ENCODE assay signal across 8 cellular contexts in the genomic region with DNA sequence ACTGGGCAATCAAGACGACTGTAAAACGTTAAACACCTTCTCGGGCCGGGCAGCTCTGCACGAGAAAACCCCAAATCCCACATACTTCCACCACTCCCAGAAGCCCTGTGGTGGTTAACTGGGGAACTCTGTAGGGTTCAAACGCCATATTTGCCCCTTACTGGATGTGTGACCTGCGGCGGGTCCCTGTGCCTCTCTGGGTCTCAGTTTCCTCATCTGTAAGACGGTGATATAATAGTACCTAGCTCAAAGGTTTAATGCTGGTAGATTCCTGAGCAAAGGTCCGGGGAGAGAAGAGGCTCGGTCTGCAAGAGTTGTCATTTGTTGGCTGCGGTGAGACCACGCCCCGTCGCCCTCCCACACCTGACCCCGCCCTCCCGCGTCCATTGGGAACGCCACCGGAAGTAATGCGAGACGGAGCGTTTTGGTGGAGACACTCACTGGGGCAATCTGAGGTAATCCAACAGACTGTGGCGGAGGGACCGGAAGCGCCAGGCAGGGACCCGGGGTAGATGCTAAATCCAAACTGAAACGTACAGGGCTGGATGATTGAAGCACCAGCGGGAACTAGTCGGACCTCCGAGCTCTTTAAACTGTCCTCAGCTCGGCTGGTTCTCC. TPM values are rescaled to one million over a fixed set of nuclear protein-coding genes. Genes with fewer than 3 reads are reported as not detected.
DNase-seq lines count a peak whose midpoint lies in the region; ATAC-seq and TF ChIP-seq lines count a peak whose summit lies in the region.

No MANE protein-coding gene starts in this region.

- TF ChIP-seq POLR2A in ovary (IDR thresholded peaks at IDR 0.05) = no peak
- peak in 1 of 2 donors; percentile 56 for TF ChIP-seq POLR2A in thyroid gland (IDR thresholded peaks at IDR 0.05)

- ATAC-seq in HG02763 (IDR thresholded peaks at IDR 0.05; ENCODE audit: unreplicated experiment) (peak; percentile 84), Right ventricle myocardium superior (ENCODE audit: poor library complexity) (peak; percentile 96)
- peak; percentile 90 for ATAC-seq in activated naive CD8-positive, alpha-beta T cell treated with anti-CD3 and anti-CD28 coated beads, Interleukin-2, amount 50 U/mL, for 24 hours

- H3K79me2 ChIP-seq in SU-DHL-6 (ENCODE audit: insufficient read depth, low read length) = peaks cover 7% of the 10 kb centered on the region; the same call in 1 of the 2 replicates

- no peak for TF ChIP-seq EP300 in ovary (IDR thresholded peaks at IDR 0.05)

- no peaks in the 10 kb centered on the region for H3K9me3 Mint-ChIP-seq in activated naive CD8-positive, alpha-beta T cell treated with anti-CD3 and anti-CD28 coated beads, Interleukin-2, amount 50 U/mL, for 24 hours

- H3K27me3 ChIP-seq in SU-DHL-6 (ENCODE audit: low read length) (no peaks in the 10 kb centered on the region), ovary (no peaks in the 10 kb centered on the region), thyroid gland (no peaks in the 10 kb centered on the region)

- peak overlapping the region; percentile 97 for H3K9ac ChIP-seq in SU-DHL-6 (ENCODE audit: low read length)

- H3K27ac Mint-ChIP-seq in activated naive CD8-positive, alpha-beta T cell treated with anti-CD3 and anti-CD28 coated beads, Interleukin-2, amount 50 U/mL, for 24 hours = peak overlapping the region; percentile 99

- DNase-seq in NCI-H1417 (lab: John Stamatoyannopoulos, UW) (peak; percentile 99 to 100 (median 99)), Right ventricle myocardium superior (peak; percentile 99), ovary (peak; percentile 98 to 99 (median 98)), thyroid gland (peak; percentile 99)
- peak; percentile 99 for DNase-seq in activated naive CD8-positive, alpha-beta T cell treated with anti-CD3 and anti-CD28 coated beads, Interleukin-2, amount 50 U/mL, for 24 hours

- no peaks in the 10 kb centered on the region for H3K36me3 ChIP-seq in SU-DHL-6 (ENCODE audit: low read length)
- H3K36me3 ChIP-seq in ovary = no peaks in the 10 kb centered on the region
- no peaks in the 10 kb centered on the region for H3K36me3 ChIP-seq in thyroid gland

- peaks cover 33% of the 10 kb centered on the region for H3K4me1 Mint-ChIP-seq in activated naive CD8-positive, alpha-beta T cell treated with anti-CD3 and anti-CD28 coated beads, Interleukin-2, amount 50 U/mL, for 24 hours

- H4K20me1 ChIP-seq in SU-DHL-6 (ENCODE audit: low read depth, low read length) = no peaks in the 10 kb centered on the region

- peaks cover 2% of the 10 kb centered on the region for H3K36me3 Mint-ChIP-seq in activated naive CD8-positive, alpha-beta T cell treated with anti-CD3 and anti-CD28 coated beads, Interleukin-2, amount 50 U/mL, for 24 hours (ENCODE audit: low read depth)

- H2AFZ ChIP-seq in SU-DHL-6 (ENCODE audit: low read depth, low read length, severe bottlenecking) = peak overlapping the region; percentile 96

- 0 to 1% (median 1%) methylated on average over 30 to 32 of the region's 32 CpGs for WGBS in ovary, 3 donors
- 0 to 1% methylated on average over 23 to 28 of the region's 32 CpGs for WGBS in thyroid gland, 2 donors

- TF ChIP-seq CTCF in GM12875 (IDR thresholded peaks at IDR 0.05; ENCODE audit: borderline replicate concordance, insufficient read depth, low read depth, low read length) = no peak
- TF ChIP-seq CTCF in SU-DHL-6 (IDR thresholded peaks at IDR 0.05; ENCODE audit: insufficient read depth, low read length, poor library complexity, severe bottlenecking) = no peak
- TF ChIP-seq CTCF in ovary (IDR thresholded peaks at IDR 0.05) = no peak
- peak in 1 of 6 experiments; percentile 21 for TF ChIP-seq CTCF in thyroid gland (IDR thresholded peaks at IDR 0.05)

- H3K4me3 ChIP-seq in GM12875 (ENCODE audit: low read depth, low read length) (peak overlapping the region; percentile 91), SU-DHL-6 (ENCODE audit: insufficient read depth, low read length, poor library complexity, severe bottlenecking) (peak overlapping the region; percentile 93), ovary (peak overlapping the region; percentile 81), thyroid gland (replicated peaks in 1 of 3) (peak overlapping the region; percentile 77 to 100 (median 82))

- intact Hi-C loops in Right ventricle myocardium superior (cut with DNase I) = loop anchor here (10.0 kb wide), 1 partner anchor 170 kb away; no protein-coding TSS in a partner anchor
- intact Hi-C loops in ovary (cut with DNase I) = no loop called here
- intact Hi-C loops in thyroid gland (cut with DNase I) = no loop called here

- H3K27me3 Mint-ChIP-seq in activated naive CD8-positive, alpha-beta T cell treated with anti-CD3 and anti-CD28 coated beads, Interleukin-2, amount 50 U/mL, for 24 hours = peaks cover 2% of the 10 kb centered on the region

- H3K4me2 ChIP-seq in SU-DHL-6 (ENCODE audit: low read depth, low read length, poor library complexity, severe bottlenecking) = peak overlapping the region; percentile 96

- no peaks in the 10 kb centered on the region for H3K9me2 ChIP-seq in SU-DHL-6 (replicated peaks; ENCODE audit: insufficient read depth, low read length)

- H3F3A ChIP-seq in SU-DHL-6 (ENCODE audit: insufficient read depth) = no peaks in the 10 kb centered on the region

- H3K9me3 ChIP-seq in SU-DHL-6 (ENCODE audit: insufficient read depth, low read length) = no peaks in the 10 kb centered on the region
- no peaks in the 10 kb centered on the region for H3K9me3 ChIP-seq in ovary
- H3K9me3 ChIP-seq in thyroid gland = no peaks in the 10 kb centered on the region

- H3K4me1 ChIP-seq in ovary (ENCODE audit: insufficient read depth) (peaks cover 6% of the 10 kb centered on the region), thyroid gland (peaks cover 16 to 23% of the 10 kb centered on the region in 2 donors)

- H3K4me3 Mint-ChIP-seq in activated naive CD8-positive, alpha-beta T cell treated with anti-CD3 and anti-CD28 coated beads, Interleukin-2, amount 50 U/mL, for 24 hours = peak overlapping the region; percentile 95

- peak overlapping the region; percentile 90 for H3K27ac ChIP-seq in SU-DHL-6 (ENCODE audit: low read depth, low read length)
- peak overlapping the region; percentile 95 to 97 for H3K27ac ChIP-seq in ovary
- peak overlapping the region; percentile 97 to 100 (median 99) for H3K27ac ChIP-seq in thyroid gland

RNA-seq across cellular contexts. Expression of gene OGFOD2, which starts 0.7 kb away (rescaled TPM):
- total RNA-seq in Right ventricle myocardium superior = 14.2 TPM
- total RNA-seq in ovary = 10 to 100 TPM; 10.6 to 17.6 (median 16.8) TPM
- 10 to 100 TPM in 1 of 2 donors, 1 to 10 TPM in 1; 1.4 to 17.1 TPM for polyA plus RNA-seq in ovary
- total RNA-seq in thyroid gland = 10 to 100 TPM in 3 of 4 donors, 1 to 10 TPM in 1; 5.9 to 16.3 (median 15.5) TPM

RNA-seq across cellular contexts. Expression of gene ARL6IP4, which starts 6.1 kb away (rescaled TPM):
- total RNA-seq in Right ventricle myocardium superior (162 TPM), ovary (100 to 1,000 TPM; 158 to 216 (median 192) TPM), thyroid gland (100 to 1,000 TPM; 210 to 281 (median 262) TPM)
- 100 to 1,000 TPM in 1 of 2 donors, 10 to 100 TPM in 1; 65.4 to 313 TPM for polyA plus RNA-seq in ovary

RNA-seq across cellular contexts. Expression of gene ABCB9, which starts 8.1 kb away (rescaled TPM):
- total RNA-seq in Right ventricle myocardium superior (3.9 TPM), ovary (10 to 100 TPM in 2 of 7 donors, 1 to 10 TPM in 5; 4.1 to 14.3 (median 6.9) TPM), thyroid gland (1 to 10 TPM; 4.9 to 6.8 (median 5.3) TPM)
- 1 to 10 TPM; 1.7 to 3.4 TPM for polyA plus RNA-seq in ovary

Comparison
In these comparisons a context has a peak if more than half of its experiments do, and no peak if none do; other contexts are left out.
1. Peak in every context shown above with its lines: DNase-seq, ATAC-seq, H3K4me3 ChIP-seq and H3K27ac ChIP-seq.